Comparison of ENCODE assay signal across 24 cellular contexts in the genomic region with DNA sequence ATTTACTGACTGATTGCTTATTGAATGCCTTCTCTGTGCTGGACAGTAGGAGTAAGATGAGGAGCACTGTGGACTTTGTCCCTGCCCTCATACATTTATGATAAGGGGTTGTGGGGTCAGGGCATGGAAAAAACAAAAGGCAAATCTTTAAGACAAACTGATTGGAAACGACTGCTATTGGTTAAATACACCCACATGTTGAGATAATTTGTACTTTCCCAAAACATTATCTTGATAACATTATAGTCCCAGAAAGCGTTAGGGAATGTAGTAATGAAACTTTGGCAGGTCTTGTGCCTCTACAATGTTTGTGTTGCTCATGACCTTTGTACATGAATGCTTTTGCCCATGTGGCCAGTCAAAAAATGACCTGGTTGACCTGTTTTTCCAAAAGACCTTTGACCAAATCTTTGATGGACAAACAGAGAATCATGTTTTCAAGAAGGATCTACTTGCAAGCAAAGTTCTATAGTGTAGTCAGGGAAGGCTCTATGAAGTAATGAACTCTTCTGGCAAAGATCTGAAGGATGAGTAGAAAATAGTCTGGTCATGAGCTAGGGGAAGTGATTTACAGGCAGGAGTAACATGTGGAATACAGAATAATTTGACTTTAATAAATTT. TPM values are rescaled to one million over a fixed set of nuclear protein-coding genes. Genes with fewer than 3 reads are reported as not detected.
DNase-seq lines count a peak whose midpoint lies in the region; ATAC-seq and TF ChIP-seq lines count a peak whose summit lies in the region.
"Had no signal": no experiment of that assay in that cellular context is flagged by ENCODE, and none has a peak within 500 bp of the region (broad histone marks: within the 10 kb centered on the region; RNA-seq: fewer than 3 reads in every experiment).

No MANE protein-coding gene starts in this region.

- H3K4me1 ChIP-seq in body of pancreas (peaks cover 46% of the 10 kb centered on the region), transverse colon (peaks cover 0 to 5% (median 0%) of the 10 kb centered on the region in 4 donors)

- H3K27me3 ChIP-seq in body of pancreas (no peaks in the 10 kb centered on the region), transverse colon (no peaks in the 10 kb centered on the region)

- no peak overlapping the region for H3K4me3 ChIP-seq in body of pancreas
- no peak overlapping the region for H3K4me3 ChIP-seq in transverse colon
- H3K4me3 ChIP-seq: GM23338 had no signal

- intact Hi-C loops in body of pancreas (cut with DNase I) (no loop called here), sciatic nerve (cut with DNase I) (no loop called here), transverse colon (cut with DNase I; ENCODE audit: low total_unique reads) (no loop called here)

- ATAC-seq in body of pancreas (peak; percentile 34), left lobe of liver (peak; percentile 81), sciatic nerve (peak; percentile 81), GM21786 (IDR thresholded peaks at IDR 0.05; ENCODE audit: unreplicated experiment) (no peak), GM19452 (IDR thresholded peaks at IDR 0.05; ENCODE audit: unreplicated experiment) (no peak)
- ATAC-seq: GM23338; naive thymus-derived CD4-positive, alpha-beta T cell; stimulated activated naive CD8-positive, alpha-beta T cell treated with anti-CD3 and anti-CD28 coated beads, Interleukin-15, Interleukin-2, amounts not matched to agents 100 U/mL and 50 U/mL, for 24 hours had no signal

- WGBS in body of pancreas, 2 donors, result 10 to 21% methylated on average over 2 of the region's 2 CpGs
- WGBS in transverse colon (ENCODE audit: low coverage in 1 of 2), 2 donors, result 33% methylated on average over 2 of the region's 2 CpGs; no CpG with 5 or more reads in 1 of the 2 donors

- peak; percentile 37 for DNase-seq in GM04504 (ENCODE audit: low read depth)
- DNase-seq in body of pancreas, result no peak
- peak; percentile 73 for DNase-seq in left lobe of liver (ENCODE audit: low spot score)
- no peak for DNase-seq in sciatic nerve (ENCODE audit: low spot score)
- DNase-seq in AG08395 (ENCODE audit: low spot score), result no peak
- DNase-seq in transverse colon, result no peak
- DNase-seq: activated CD4-positive, alpha-beta memory T cell treated with anti-CD3 and anti-CD28 coated beads, Interleukin-2, amount 10 ng/mL, durations not matched to agents 7 days and 5 days; activated CD4-positive, alpha-beta T cell treated with anti-CD3 and anti-CD28 coated beads for 1 hour; activated CD8-positive, alpha-beta memory T cell treated with anti-CD3 and anti-CD28 coated beads, Interleukin-2, amount 50 U/mL, for 48 hours; activated naive CD4-positive, alpha-beta T cell treated with anti-CD3 and anti-CD28 coated beads, Interleukin-2, amount 10 ng/mL, durations not matched to agents 7 days and 5 days; amniotic stem cell; CD4-positive, alpha-beta memory T cell; Kasumi-1; midbrain; naive thymus-derived CD4-positive, alpha-beta T cell; NCI-H1417 treated with DMSO at 0.1 percent for 48 hours; NCI-H226; SIG-M5; stimulated activated CD4-positive, alpha-beta T cell treated with anti-CD3 and anti-CD28 coated beads, Interleukin-1b, Interleukin-23, amount 100 ng/mL, for 48 hours; stimulated activated naive CD8-positive, alpha-beta T cell treated with anti-CD3 and anti-CD28 coated beads, Interleukin-15, Interleukin-2, amounts not matched to agents 100 U/mL and 50 U/mL, for 24 hours had no signal

- H3K36me3 ChIP-seq in body of pancreas (replicated peaks in 1 of 2; ENCODE audit: insufficient read depth in 1 of 2, low read depth in 2 of 2) (no peaks in the 10 kb centered on the region), transverse colon (no peaks in the 10 kb centered on the region)

- TF ChIP-seq POLR2A in body of pancreas (IDR thresholded peaks at IDR 0.05) (no peak), transverse colon (IDR thresholded peaks at IDR 0.05) (no peak)

- in situ Hi-C loops in transverse colon (cut with MboI; ENCODE audit: low pct_ligation_motif_present in 1 of 4, low pct_unique_long_range_greater_than_20kb in 1 of 4, low sequenced_read_pairs in 3 of 4), result no loop called here

- no peaks in the 10 kb centered on the region for H3K9me3 ChIP-seq in body of pancreas
- H3K9me3 ChIP-seq in transverse colon, result no peaks in the 10 kb centered on the region

- TF ChIP-seq CTCF in body of pancreas (IDR thresholded peaks at IDR 0.05) (no peak), transverse colon (IDR thresholded peaks at IDR 0.05) (no peak)

- no peak for TF ChIP-seq EP300 in transverse colon (IDR thresholded peaks at IDR 0.05; ENCODE audit: low read depth)

- peak overlapping the region in 1 of 4 donors; percentile 39 for H3K27ac ChIP-seq in body of pancreas
- no peak overlapping the region for H3K27ac ChIP-seq in transverse colon
- H3K27ac ChIP-seq: HL-60 had no signal

RNA-seq across cellular contexts. Expression of gene LEPR, which starts 50.9 kb away (rescaled TPM):
- total RNA-seq in body of pancreas (1 to 10 TPM; 5.3 to 7.8 TPM), left lobe of liver (51.9 TPM), sciatic nerve (138 TPM), transverse colon (1 to 10 TPM in 2 of 4 donors, under 1 TPM in 2; 0.37 to 8.4 (median 1.5) TPM)

RNA-seq across cellular contexts. Expression of gene LEPROT, which starts 50.9 kb away (rescaled TPM):
- total RNA-seq in body of pancreas (10 to 100 TPM; 22.7 to 47.7 TPM), left lobe of liver (33.1 TPM), sciatic nerve (97.5 TPM), transverse colon (10 to 100 TPM; 14.1 to 69.4 (median 36.6) TPM)

Comparison
In these comparisons a context has a peak if more than half of its experiments do, and no peak if none do; other contexts are left out.
1. DNase-seq: peak in GM04504 (single experiment) and left lobe of liver (single experiment); none in body of pancreas (0 of 4), sciatic nerve (single experiment), AG08395 (single experiment) and transverse colon (single experiment).
2. ATAC-seq: peak in body of pancreas (single experiment), left lobe of liver (single experiment) and sciatic nerve (single experiment); none in GM21786 (single experiment) and GM19452 (single experiment).